19 cellular contexts compared by ENCODE assay signal in the genomic region with DNA sequence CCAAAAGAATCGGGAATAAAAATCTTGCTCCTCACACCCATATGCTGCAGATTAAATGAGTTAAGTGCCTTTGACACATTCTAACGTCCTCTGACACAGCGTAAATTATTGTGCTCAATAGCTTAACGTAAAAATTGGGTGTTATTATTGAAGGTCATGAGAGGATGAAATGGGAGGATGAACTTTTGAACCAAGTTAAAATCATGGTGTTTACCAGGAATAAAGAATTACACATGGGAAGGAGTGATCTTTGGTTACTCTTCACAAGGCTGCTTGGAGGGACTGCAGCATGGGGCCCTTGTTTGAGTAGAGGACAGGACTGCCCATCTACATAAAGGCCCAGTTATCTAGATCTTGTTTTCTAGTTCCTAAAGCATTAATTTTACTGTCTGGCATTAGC.
A peak's percentile ranks its signal among the peaks of the same experiment; 100 is the strongest.
DNase-seq lines count a peak whose midpoint lies in the region; ATAC-seq, FAIRE-seq and TF ChIP-seq lines count a peak whose summit lies in the region.
"Had no signal": no experiment of that assay in that cellular context is flagged by ENCODE, and none has a peak within 500 bp of the region (broad histone marks: within the 10 kb centered on the region; RNA-seq: fewer than 3 reads in every experiment).

No MANE protein-coding gene starts in this region.

- peak in 1 of 2 experiments; percentile 52; a peak in 2 of 4 replicates for TF ChIP-seq EP300 in HepG2 (IDR thresholded peaks at IDR 0.05; ENCODE audit: low read depth in 2 of 2, low read length in 2 of 2)
- no peak for TF ChIP-seq EP300 in HepG2 (CRISPR knock-in tag; IDR thresholded peaks at IDR 0.05; ENCODE audit: borderline replicate concordance)

- H3K9ac ChIP-seq in HepG2 (ENCODE audit: insufficient read depth, low read depth, low read length), result no peak overlapping the region
- no peak overlapping the region for H3K9ac ChIP-seq in stomach smooth muscle (ENCODE audit: low read length in 2 of 2)
- H3K9ac ChIP-seq: BLaER1 treated with 17β-estradiol and CSF1 and Interleukin-3, amounts not matched to agents 10 nM and 100 nM had no signal

- H3K9me3 ChIP-seq in HepG2 (ENCODE audit: low read length), result no peaks in the 10 kb centered on the region
- no peaks in the 10 kb centered on the region for H3K9me3 ChIP-seq in right lobe of liver
- H3K9me3 ChIP-seq in stomach smooth muscle (ENCODE audit: control insufficient read depth in 2 of 2, low read length in 2 of 2), result no peaks in the 10 kb centered on the region
- H3K9me3 ChIP-seq: BLaER1 treated with 17β-estradiol and CSF1 and Interleukin-3, amounts not matched to agents 10 nM and 100 nM; HAP-1 had no signal

- no TSS peak for BruUV-seq in HepG2 (replicated peaks; lab: Mats Ljungman, UMichigan)

- peak overlapping the region; percentile 49 for H3K27ac Mint-ChIP-seq in glutamatergic neuron (ENCODE audit: unreplicated experiment)
- H3K27ac Mint-ChIP-seq in activated T-cell treated with anti-CD3 and anti-CD28 coated beads, Interleukin-2, amount 50 U/mL, for 72 hours, result no peak overlapping the region
- H3K27ac Mint-ChIP-seq: CD4-positive, CD25-positive, alpha-beta regulatory T cell had no signal

- in situ Hi-C loops in HepG2 (cut with HindIII; ENCODE audit: extremely low pct_ligation_motif_present, low pct_unique_long_range_greater_than_20kb), result no loop called here

- H3K36me3 Mint-ChIP-seq in glutamatergic neuron (ENCODE audit: unreplicated experiment), result no peaks in the 10 kb centered on the region
- no peaks in the 10 kb centered on the region for H3K36me3 Mint-ChIP-seq in activated T-cell treated with anti-CD3 and anti-CD28 coated beads, Interleukin-2, amount 50 U/mL, for 72 hours (ENCODE audit: insufficient read depth in 2 of 2)
- H3K36me3 Mint-ChIP-seq: CD4-positive, CD25-positive, alpha-beta regulatory T cell had no signal

- intact Hi-C loops in HepG2 (cut with micrococcal nuclease; ENCODE audit: unreplicated experiment) (no loop called here), right lobe of liver (cut with DNase I) (no loop called here)

- H3K9me3 Mint-ChIP-seq in glutamatergic neuron (ENCODE audit: unreplicated experiment), result peaks cover 4% of the 10 kb centered on the region
- H3K9me3 Mint-ChIP-seq in activated T-cell treated with anti-CD3 and anti-CD28 coated beads, Interleukin-2, amount 50 U/mL, for 72 hours, result no peaks in the 10 kb centered on the region

- H4K20me1 ChIP-seq in HepG2 (ENCODE audit: insufficient read depth, low read length), result no peaks in the 10 kb centered on the region
- H4K20me1 ChIP-seq: BLaER1 treated with 17β-estradiol and CSF1 and Interleukin-3, amounts not matched to agents 10 nM and 100 nM had no signal

- H3K4me2 ChIP-seq in HepG2 (ENCODE audit: low read depth, low read length), result peak overlapping the region; percentile 24
- H3K4me2 ChIP-seq: BLaER1 treated with 17β-estradiol and CSF1 and Interleukin-3, amounts not matched to agents 10 nM and 100 nM had no signal

- no peak for TF ChIP-seq POLR2A in HepG2 (IDR thresholded peaks at IDR 0.05; ENCODE audit: insufficient read depth in 1 of 2, low read depth in 2 of 2, low read length in 2 of 2)
- no peak for TF ChIP-seq POLR2A in right lobe of liver (IDR thresholded peaks at IDR 0.05)

- TF ChIP-seq CTCF in HepG2 (CRISPR knock-in tag; IDR thresholded peaks at IDR 0.05) (no peak), right lobe of liver (IDR thresholded peaks at IDR 0.05) (no peak), glutamatergic neuron (IDR thresholded peaks at IDR 0.05; ENCODE audit: partially characterized antibody, unreplicated experiment) (no peak)

- H3K4me3 ChIP-seq in HepG2 (replicated peaks in 1 of 3; ENCODE audit: insufficient read depth in 1 of 3, low read depth in 2 of 3, low read length in 3 of 3) (no peak overlapping the region), right lobe of liver (no peak overlapping the region), stomach smooth muscle (ENCODE audit: low read length in 2 of 2) (no peak overlapping the region)
- H3K4me3 ChIP-seq: BLaER1 treated with 17β-estradiol and CSF1 and Interleukin-3, amounts not matched to agents 10 nM and 100 nM; HAP-1 had no signal

- no peaks in the 10 kb centered on the region for H3K79me2 ChIP-seq in HepG2 (ENCODE audit: insufficient read depth, low read length)

- H3K27me3 Mint-ChIP-seq in glutamatergic neuron (ENCODE audit: unreplicated experiment), result no peaks in the 10 kb centered on the region
- no peaks in the 10 kb centered on the region for H3K27me3 Mint-ChIP-seq in activated T-cell treated with anti-CD3 and anti-CD28 coated beads, Interleukin-2, amount 50 U/mL, for 72 hours (ENCODE audit: low read depth)
- H3K27me3 Mint-ChIP-seq: CD4-positive, CD25-positive, alpha-beta regulatory T cell had no signal

- TF ChIP-seq RAD21 in HepG2 (CRISPR knock-in tag; IDR thresholded peaks at IDR 0.05), result no peak

- H3K36me3 ChIP-seq in HepG2 (replicated peaks in 1 of 2; ENCODE audit: control insufficient read depth in 1 of 2, insufficient read depth in 2 of 2, low read length in 2 of 2) (no peaks in the 10 kb centered on the region; a peak in 2 of 5 replicates), right lobe of liver (no peaks in the 10 kb centered on the region), stomach smooth muscle (ENCODE audit: control insufficient read depth in 2 of 2, insufficient read depth in 2 of 2, low read length in 2 of 2) (no peaks in the 10 kb centered on the region)
- H3K36me3 ChIP-seq: BLaER1 treated with 17β-estradiol and CSF1 and Interleukin-3, amounts not matched to agents 10 nM and 100 nM; HAP-1 had no signal

- CTCF ChIA-PET in HepG2 (lab: Yijun Ruan, JAX; ENCODE audit: low intra/inter-chr PET ratio, low total read pairs), result no interaction called here

- H3K4me1 ChIP-seq in HepG2 (ENCODE audit: insufficient read depth, low read length) (peaks cover 61% of the 10 kb centered on the region), right lobe of liver (peaks cover 0 to 47% (median 13%) of the 10 kb centered on the region in 4 donors), stomach smooth muscle (ENCODE audit: control insufficient read depth, insufficient read depth, low read length) (peaks cover 24% of the 10 kb centered on the region)
- H3K4me1 ChIP-seq: BLaER1 treated with 17β-estradiol and CSF1 and Interleukin-3, amounts not matched to agents 10 nM and 100 nM had no signal

- POLR2A ChIA-PET in HepG2 (lab: Yijun Ruan, JAX), result no interaction called here

- no peak overlapping the region for H2AFZ ChIP-seq in HepG2 (ENCODE audit: low read length)

- peak; percentile 70 for FAIRE-seq in HepG2 (lab: Jason Lieb, UNC)
- FAIRE-seq: G401.6, GM12891, GM19239, H1, HTR-8/SVneo had no signal

- no peaks in the 10 kb centered on the region for H3K27me3 ChIP-seq in HepG2 (ENCODE audit: control insufficient read depth in 1 of 2, insufficient read depth in 2 of 2, low read length in 2 of 2)
- H3K27me3 ChIP-seq in right lobe of liver, result no peaks in the 10 kb centered on the region
- no peaks in the 10 kb centered on the region for H3K27me3 ChIP-seq in stomach smooth muscle (ENCODE audit: control insufficient read depth in 1 of 2, insufficient read depth in 2 of 2, low read length in 2 of 2)
- H3K27me3 ChIP-seq: BLaER1 treated with 17β-estradiol and CSF1 and Interleukin-3, amounts not matched to agents 10 nM and 100 nM had no signal

- ATAC-seq in HepG2 (peak; percentile 23; the same call in 2 of the 3 replicates), right lobe of liver (no peak), GM21390 (IDR thresholded peaks at IDR 0.05; ENCODE audit: unreplicated experiment) (no peak)
- no peak for ATAC-seq in activated T-cell treated with anti-CD3 and anti-CD28 coated beads, Interleukin-2, amount 50 U/mL, for 72 hours (replicated peaks in 1 of 2)

- 62% methylated on average over 4 of the region's 4 CpGs for whole genome bisulfite sequencing in HepG2 (ENCODE audit: low lambda C conversion rate)
- 85% methylated on average over 4 of the region's 4 CpGs for WGBS in right lobe of liver (ENCODE audit: insufficient coverage, low coverage, low lambda C conversion rate, missing lambda C conversion rate)

- peak overlapping the region; percentile 43 for H3K27ac ChIP-seq in HepG2 (ENCODE audit: extremely low read length, insufficient read depth, low read length)
- peak overlapping the region in 1 of 3 donors; percentile 76 for H3K27ac ChIP-seq in right lobe of liver
- H3K27ac ChIP-seq in stomach smooth muscle (ENCODE audit: low read length), result peak overlapping the region; percentile 85
- H3K27ac ChIP-seq: BLaER1 treated with 17β-estradiol and CSF1 and Interleukin-3, amounts not matched to agents 10 nM and 100 nM had no signal

- peaks cover 44% of the 10 kb centered on the region for H3K4me1 Mint-ChIP-seq in glutamatergic neuron (ENCODE audit: low read depth, unreplicated experiment)
- H3K4me1 Mint-ChIP-seq in activated T-cell treated with anti-CD3 and anti-CD28 coated beads, Interleukin-2, amount 50 U/mL, for 72 hours (ENCODE audit: low read depth), result no peaks in the 10 kb centered on the region
- H3K4me1 Mint-ChIP-seq: CD4-positive, CD25-positive, alpha-beta regulatory T cell had no signal

- no peak overlapping the region for H3K4me3 Mint-ChIP-seq in glutamatergic neuron (ENCODE audit: unreplicated experiment)
- no peak overlapping the region for H3K4me3 Mint-ChIP-seq in activated T-cell treated with anti-CD3 and anti-CD28 coated beads, Interleukin-2, amount 50 U/mL, for 72 hours
- H3K4me3 Mint-ChIP-seq: CD4-positive, CD25-positive, alpha-beta regulatory T cell had no signal

- peak; percentile 45 for DNase-seq in HepG2 (ENCODE audit: low spot score)
- no peak for DNase-seq in right lobe of liver
- no peak for DNase-seq in glutamatergic neuron
- DNase-seq in activated T-cell treated with anti-CD3 and anti-CD28 coated beads, Interleukin-2, amount 50 U/mL, for 72 hours, result no peak
- DNase-seq in NCI-H524 treated with DMSO at 0.1 percent for 48 hours (lab: John Stamatoyannopoulos, UW), result no peak
- DNase-seq: ACHN; CD4-positive, CD25-positive, alpha-beta regulatory T cell; DMS153; DMS79 treated with DMSO at 0.1 percent for 48 hours; EL had no signal

TF ChIP-seq in HepG2, 621 proteins besides CTCF, POLR2A, EP300 and RAD21 (continues in another document):
- TF ChIP-seq ZNF720 (CRISPR knock-in tag; IDR thresholded peaks at IDR 0.05) (no peak), RARA (CRISPR knock-in tag; IDR thresholded peaks at IDR 0.05) (peak; percentile 82), NR2F1 (CRISPR knock-in tag; IDR thresholded peaks at IDR 0.05) (no peak), RXRB (CRISPR knock-in tag; IDR thresholded peaks at IDR 0.05; ENCODE audit: borderline replicate concordance) (0 out of 2 replicates have a peak, but pooled peaks have one; percentile 18), KLF11 (CRISPR knock-in tag; IDR thresholded peaks at IDR 0.05) (no peak), FOXA1 (IDR thresholded peaks at IDR 0.05) (no peak), FOXA1 (CRISPR knock-in tag; IDR thresholded peaks at IDR 0.05) (0 out of 2 replicates have a peak, but pooled peaks have one; percentile 33), ZNF33A (CRISPR knock-in tag; IDR thresholded peaks at IDR 0.05; ENCODE audit: borderline replicate concordance) (no peak)
- TF ChIP-seq, protein P1, sequence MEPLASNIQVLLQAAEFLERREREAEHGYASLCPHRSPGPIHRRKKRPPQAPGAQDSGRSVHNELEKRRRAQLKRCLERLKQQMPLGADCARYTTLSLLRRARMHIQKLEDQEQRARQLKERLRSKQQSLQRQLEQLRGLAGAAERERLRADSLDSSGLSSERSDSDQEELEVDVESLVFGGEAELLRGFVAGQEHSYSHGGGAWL (CRISPR knock-in tag; IDR thresholded peaks at IDR 0.05), result no peak
